Comparison of ENCODE assay signal across 17 cellular contexts in the genomic region with DNA sequence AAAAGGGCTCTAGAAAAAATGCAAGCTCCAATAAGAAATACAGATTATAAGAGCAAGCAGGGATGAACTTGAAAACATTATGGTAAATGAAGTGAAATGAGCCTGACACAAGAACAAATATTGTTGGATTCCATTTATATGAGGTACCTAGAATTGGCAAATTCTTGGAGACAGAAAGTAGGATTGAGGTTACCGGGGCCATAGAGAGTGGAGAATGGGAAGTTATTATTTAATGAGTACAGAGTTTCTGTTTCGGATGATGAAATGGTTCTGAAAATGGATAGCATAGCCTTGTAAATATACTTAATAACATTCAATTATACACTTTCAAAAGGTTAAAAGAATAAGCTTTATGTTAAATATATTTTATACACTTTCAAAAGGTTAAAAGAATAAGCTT.
DNase-seq lines count a peak whose midpoint lies in the region; ATAC-seq, FAIRE-seq and TF ChIP-seq lines count a peak whose summit lies in the region.
"Had no signal": no experiment of that assay in that cellular context is flagged by ENCODE, and none has a peak within 500 bp of the region (broad histone marks: within the 10 kb centered on the region; RNA-seq: fewer than 3 reads in every experiment).

No MANE protein-coding gene starts in this region.

- ATAC-seq in body of pancreas (peak; percentile 35), HG03354 (IDR thresholded peaks at IDR 0.05; ENCODE audit: poor library complexity, severe bottlenecking, unreplicated experiment) (no peak)

- TF ChIP-seq POLR2A in body of pancreas (IDR thresholded peaks at IDR 0.05) = no peak

- intact Hi-C loops in body of pancreas (cut with DNase I) = no loop called here

- H3K4me3 ChIP-seq in body of pancreas = no peak overlapping the region

- no peaks in the 10 kb centered on the region for H3K36me3 ChIP-seq in body of pancreas (replicated peaks in 1 of 2; ENCODE audit: insufficient read depth in 1 of 2, low read depth in 2 of 2)

- no peak overlapping the region for H3K27ac ChIP-seq in body of pancreas

- no peaks in the 10 kb centered on the region for H3K9me3 ChIP-seq in body of pancreas
- H3K9me3 ChIP-seq: Caco-2 had no signal

- DNase-seq in AG09319 (ENCODE audit: extremely low read depth, low read depth) = peak; percentile 5
- DNase-seq in NOMO-1 (lab: John Stamatoyannopoulos, UW; ENCODE audit: unreplicated experiment in 2 of 2) = peak; percentile 13 to 38
- DNase-seq in body of pancreas = no peak
- no peak for DNase-seq in nucleus accumbens (lab: John Stamatoyannopoulos, UW)
- DNase-seq in NCI-H526 (lab: John Stamatoyannopoulos, UW) = no peak
- DNase-seq in dermis blood vessel endothelial cell = no peak
- DNase-seq: AML-193, Caco-2, DMS53, HCEC 1CT, NCI-H146, NCI-H2081 treated with DMSO at 0.1 percent for 48 hours, NCI-H2227 treated with DMSO at 0.1 percent for 48 hours, NCI-H524 treated with DMSO at 0.1 percent for 48 hours, Right ventricle myocardium superior had no signal

- H3K4me1 ChIP-seq in body of pancreas = peaks cover 12% of the 10 kb centered on the region
- H3K4me1 ChIP-seq: Caco-2 had no signal

- 64 to 73% methylated on average over 2 of the region's 2 CpGs for WGBS in body of pancreas, 2 donors

- H3K27me3 ChIP-seq in body of pancreas = no peaks in the 10 kb centered on the region

- no peak for TF ChIP-seq CTCF in AG09319 (IDR thresholded peaks at IDR 0.05; ENCODE audit: low read depth, low read length)
- no peak for TF ChIP-seq CTCF in body of pancreas (IDR thresholded peaks at IDR 0.05)

- FAIRE-seq in islet of Langerhans (lab: Jason Lieb, UNC) = peak; percentile 68

Comparison
In these comparisons a context has a peak if more than half of its experiments do, and no peak if none do; other contexts are left out.
1. DNase-seq: peak in AG09319 (single experiment) and NOMO-1 (2 of 2); none in body of pancreas (0 of 4), nucleus accumbens (0 of 56), NCI-H526 (0 of 2) and dermis blood vessel endothelial cell (single experiment).